8 cellular contexts compared by ENCODE assay signal in genomic region chr3:108090701-108091497, GRCh38. TPM values are rescaled to one million over a fixed set of nuclear protein-coding genes. Genes with fewer than 3 reads are reported as not detected.
A peak's percentile ranks its signal among the peaks of the same experiment; 100 is the strongest.
DNase-seq lines count a peak whose midpoint lies in the region; ATAC-seq and TF ChIP-seq lines count a peak whose summit lies in the region.

TSS of gene CD47 (minus strand) at chr3:108091031. CDS start at chr3:108090908, 123 bp downstream.

- intact Hi-C loops in PC-9 (cut with micrococcal nuclease; ENCODE audit: unreplicated experiment): loop anchor here (1.0 to 5.0 kb wide), 7 partner anchors 40 to 316 kb away; partner anchors contain the start of gene IFT57

- H3K9me2 ChIP-seq in PC-9 (ENCODE audit: insufficient read depth): no peaks in the 10 kb centered on the region

- 0% methylated on average over 88 to 106 of the region's 106 CpGs for WGBS in esophagus, 2 donors

- no TSS peak for BruUV-seq in PC-9 (replicated peaks; lab: Mats Ljungman, UMichigan)

- H3K9me3 ChIP-seq in PC-9 (ENCODE audit: insufficient read depth, low read depth): no peaks in the 10 kb centered on the region
- H3K9me3 ChIP-seq in esophagus (ENCODE audit: control insufficient read depth in 2 of 2, insufficient read depth in 1 of 2, low read depth in 1 of 2, low read length in 1 of 2): no peaks in the 10 kb centered on the region
- no peaks in the 10 kb centered on the region for H3K9me3 ChIP-seq in mucosa of stomach (ENCODE audit: control insufficient read depth, low read length)

- peak within 1 kb of the TSS; percentile 93 for H3K4me3 ChIP-seq in PC-9
- peak within 1 kb of the TSS; percentile 94 to 97 for H3K4me3 ChIP-seq in esophagus (ENCODE audit: low read depth in 1 of 2, low read length in 2 of 2)
- H3K4me3 ChIP-seq in mucosa of stomach (ENCODE audit: low read length): peak within 1 kb of the TSS; percentile 57

- peaks cover 29% of the 10 kb centered on the region for H3K4me1 Mint-ChIP-seq in activated T-cell treated with anti-CD3 and anti-CD28 coated beads, Interleukin-2, amount 50 U/mL, for 4 hours (ENCODE audit: low read depth)

- H3K36me3 Mint-ChIP-seq in activated T-cell treated with anti-CD3 and anti-CD28 coated beads, Interleukin-2, amount 50 U/mL, for 4 hours (ENCODE audit: insufficient read depth): no peaks in the 10 kb centered on the region

- peaks cover 34% of the 10 kb centered on the region for H3K79me2 ChIP-seq in PC-9 (ENCODE audit: low read depth)

- H3K36me3 ChIP-seq in PC-9 (ENCODE audit: low read depth) (no peaks in the 10 kb centered on the region), esophagus (ENCODE audit: control insufficient read depth in 2 of 2, insufficient read depth in 2 of 2, low read length in 1 of 2) (no peaks in the 10 kb centered on the region), mucosa of stomach (ENCODE audit: control insufficient read depth, insufficient read depth, low read length) (no peaks in the 10 kb centered on the region)

- H3K9ac ChIP-seq in mucosa of stomach (ENCODE audit: low read length): peak within 1 kb of the TSS; percentile 85

- no peaks in the 10 kb centered on the region for H3K27me3 Mint-ChIP-seq in activated T-cell treated with anti-CD3 and anti-CD28 coated beads, Interleukin-2, amount 50 U/mL, for 4 hours (ENCODE audit: low read depth)

- H3K4me1 ChIP-seq in PC-9 (replicated peaks; ENCODE audit: insufficient read depth) (peaks cover 32% of the 10 kb centered on the region), esophagus (ENCODE audit: control insufficient read depth in 2 of 2, insufficient read depth in 2 of 2, low read length in 1 of 2) (no peaks in the 10 kb centered on the region), mucosa of stomach (ENCODE audit: control insufficient read depth, insufficient read depth, low read length) (peaks cover 7% of the 10 kb centered on the region)

- peak within 1 kb of the TSS; percentile 96 for H2AFZ ChIP-seq in PC-9

- TF ChIP-seq CTCF in PC-9 (conservative IDR thresholded peaks at IDR 0.05): no peak

- peak; percentile 61 for DNase-seq in DMS114 treated with DMSO at 0.1 percent for 48 hours (lab: John Stamatoyannopoulos, UW; ENCODE audit: unreplicated experiment)
- peak; percentile 88 for DNase-seq in KBM-7
- DNase-seq in PC-9: peak; percentile 72 to 97
- peak; percentile 97 for DNase-seq in activated T-cell treated with anti-CD3 and anti-CD28 coated beads, Interleukin-2, amount 50 U/mL, for 4 hours
- peak; percentile 97 for DNase-seq in stimulated activated CD8-positive, alpha-beta memory T cell treated with anti-CD3 and anti-CD28 coated beads, Interleukin-4, amount 100 ng/mL, for 48 hours

- peaks cover 10% of the 10 kb centered on the region for H3F3A ChIP-seq in PC-9 (ENCODE audit: insufficient read depth, low read depth)

- peaks cover 3% of the 10 kb centered on the region for H3K9me3 Mint-ChIP-seq in activated T-cell treated with anti-CD3 and anti-CD28 coated beads, Interleukin-2, amount 50 U/mL, for 4 hours

- H3K27ac ChIP-seq in PC-9 (0 out of 2 replicates have a peak within 1 kb of the TSS, but pooled peaks have one; percentile 0), esophagus (ENCODE audit: low read depth in 2 of 2, low read length in 1 of 2) (peak within 1 kb of the TSS; percentile 89 to 95)

- no peaks in the 10 kb centered on the region for H4K20me1 ChIP-seq in PC-9 (ENCODE audit: insufficient read depth)

- peak within 1 kb of the TSS; percentile 96 for H3K4me2 ChIP-seq in PC-9

- in situ Hi-C loops in KBM-7 (cut with MboI; ENCODE audit: low pct_unique_long_range_greater_than_20kb, low sequenced_read_pairs): no loop called here

- peak within 1 kb of the TSS; percentile 90 for H3K4me3 Mint-ChIP-seq in activated T-cell treated with anti-CD3 and anti-CD28 coated beads, Interleukin-2, amount 50 U/mL, for 4 hours

- POLR2A ChIA-PET in PC-9 (lab: Charles Lee; ENCODE audit: unreplicated experiment): no interaction called here

- CTCF ChIA-PET in PC-9 (lab: Charles Lee): interaction anchor here (1.4 kb wide), 1 partner anchor 42 kb away, joined by 4 read pairs; no protein-coding TSS in a partner anchor

- H3K27me3 ChIP-seq in PC-9 (ENCODE audit: insufficient read depth, low read depth) (no peaks in the 10 kb centered on the region), esophagus (ENCODE audit: control insufficient read depth in 1 of 2, insufficient read depth in 2 of 2, low read length in 2 of 2) (no peaks in the 10 kb centered on the region), mucosa of stomach (ENCODE audit: control insufficient read depth, insufficient read depth, low read length) (no peaks in the 10 kb centered on the region)

- ATAC-seq in GM21619 (IDR thresholded peaks at IDR 0.05; ENCODE audit: unreplicated experiment): peak; percentile 62
- ATAC-seq in activated T-cell treated with anti-CD3 and anti-CD28 coated beads, Interleukin-2, amount 50 U/mL, for 4 hours: peak; percentile 70 to 71

RNA-seq across cellular contexts. Expression of gene CD47, which starts in this region (rescaled TPM):
- total RNA-seq in PC-9 (2021): 74.8 and 76.9 TPM in 2 replicates
- total RNA-seq in activated T-cell treated with anti-CD3 and anti-CD28 coated beads, Interleukin-2, amount 50 U/mL, for 4 hours: 100 to 1,000 TPM; 112 to 126 (median 115) TPM
- 10 to 100 TPM; 73.6 to 73.7 TPM for polyA plus RNA-seq in esophagus

Comparison
In these comparisons a context has a peak if more than half of its experiments do, and no peak if none do; other contexts are left out.
1. Peak in every context shown above with its lines: DNase-seq, ATAC-seq, H3K4me3 ChIP-seq and H3K27ac ChIP-seq.